32 cellular contexts compared by ENCODE assay signal in genomic region chr10:34444223-34445183, GRCh38.
DNase-seq lines count a peak whose midpoint lies in the region; ATAC-seq and TF ChIP-seq lines count a peak whose summit lies in the region.
"Had no signal": no experiment of that assay in that cellular context is flagged by ENCODE, and none has a peak within 500 bp of the region (broad histone marks: within the 10 kb centered on the region; RNA-seq: fewer than 3 reads in every experiment).

No MANE protein-coding gene starts in this region.

- peak; percentile 44 for ATAC-seq in GM18868 (IDR thresholded peaks at IDR 0.05; ENCODE audit: unreplicated experiment)
- no peak for ATAC-seq in stimulated activated effector memory CD8-positive, alpha-beta T cell treated with anti-CD3 and anti-CD28 coated beads, Interleukin-12 subunit alpha, Interleukin-12 subunit beta, amount 100 ng/mL, for 72 hours
- ATAC-seq: gastrocnemius medialis, WTC11 had no signal

- H3K4me3 ChIP-seq in fibroblast of the aortic adventitia (ENCODE audit: low read depth, low read length) (no peak overlapping the region), skeletal muscle tissue (ENCODE audit: low read length in 3 of 3) (no peak overlapping the region), lower leg skin (ENCODE audit: low read depth, poor library complexity, severe bottlenecking) (no peak overlapping the region)
- H3K4me3 ChIP-seq: ascending aorta, esophagus squamous epithelium, gastrocnemius medialis, right atrium auricular region, tibial nerve had no signal

- TF ChIP-seq POLR2A in lower leg skin (IDR thresholded peaks at IDR 0.05): no peak
- no peak for TF ChIP-seq POLR2A in erythroblast (IDR thresholded peaks at IDR 0.05; ENCODE audit: low read length)

- no peaks in the 10 kb centered on the region for H3K4me1 ChIP-seq in skeletal muscle tissue (ENCODE audit: control insufficient read depth in 3 of 3, insufficient read depth in 3 of 3, low read length in 3 of 3)
- H3K4me1 ChIP-seq: ascending aorta, right atrium auricular region had no signal

- no peak overlapping the region for H3K4me3 Mint-ChIP-seq in stimulated activated effector memory CD8-positive, alpha-beta T cell treated with anti-CD3 and anti-CD28 coated beads, Interleukin-12 subunit alpha, Interleukin-12 subunit beta, amount 100 ng/mL, for 72 hours
- H3K4me3 Mint-ChIP-seq: activated naive CD8-positive, alpha-beta T cell treated with anti-CD3 and anti-CD28 coated beads, Interleukin-2, amount 10 ng/mL, durations not matched to agents 7 days and 5 days; activated T-cell treated with anti-CD3 and anti-CD28 coated beads, Interleukin-2, amount 50 U/mL, for 24 hours; central memory CD8-positive, alpha-beta T cell; neural crest cell; WTC11 had no signal

- no peak overlapping the region for H3K9ac ChIP-seq in skeletal muscle tissue (ENCODE audit: low read depth in 1 of 3, low read length in 3 of 3)
- H3K9ac ChIP-seq: SK-N-SH had no signal

- H3K36me3 ChIP-seq in skeletal muscle tissue (ENCODE audit: control insufficient read depth in 3 of 3, insufficient read depth in 3 of 3, low read length in 3 of 3): no peaks in the 10 kb centered on the region
- H3K36me3 ChIP-seq: ascending aorta, gastrocnemius medialis, right atrium auricular region had no signal

- TF ChIP-seq CTCF in fibroblast of the aortic adventitia (IDR thresholded peaks at IDR 0.05; ENCODE audit: insufficient read depth, low read length) (no peak), lower leg skin (IDR thresholded peaks at IDR 0.05) (no peak)

- no peaks in the 10 kb centered on the region for H3K9me3 Mint-ChIP-seq in stimulated activated effector memory CD8-positive, alpha-beta T cell treated with anti-CD3 and anti-CD28 coated beads, Interleukin-12 subunit alpha, Interleukin-12 subunit beta, amount 100 ng/mL, for 72 hours
- H3K9me3 Mint-ChIP-seq: activated naive CD8-positive, alpha-beta T cell treated with anti-CD3 and anti-CD28 coated beads, Interleukin-2, amount 10 ng/mL, durations not matched to agents 7 days and 5 days; activated T-cell treated with anti-CD3 and anti-CD28 coated beads, Interleukin-2, amount 50 U/mL, for 24 hours; central memory CD8-positive, alpha-beta T cell; WTC11 had no signal

- WGBS in lower leg skin, 2 donors: 74 to 85% methylated on average over 4 of the region's 4 CpGs

- no peaks in the 10 kb centered on the region for H3K4me1 Mint-ChIP-seq in stimulated activated effector memory CD8-positive, alpha-beta T cell treated with anti-CD3 and anti-CD28 coated beads, Interleukin-12 subunit alpha, Interleukin-12 subunit beta, amount 100 ng/mL, for 72 hours
- H3K4me1 Mint-ChIP-seq: activated naive CD8-positive, alpha-beta T cell treated with anti-CD3 and anti-CD28 coated beads, Interleukin-2, amount 10 ng/mL, durations not matched to agents 7 days and 5 days; central memory CD8-positive, alpha-beta T cell; neural crest cell; WTC11 had no signal

- peak overlapping the region; percentile 9 for H3K27ac ChIP-seq in skeletal muscle tissue (ENCODE audit: low read depth, low read length)
- H3K27ac ChIP-seq: ascending aorta, esophagus squamous epithelium, right atrium auricular region had no signal

- no peak overlapping the region for H3K27ac Mint-ChIP-seq in stimulated activated effector memory CD8-positive, alpha-beta T cell treated with anti-CD3 and anti-CD28 coated beads, Interleukin-12 subunit alpha, Interleukin-12 subunit beta, amount 100 ng/mL, for 72 hours
- H3K27ac Mint-ChIP-seq: activated naive CD8-positive, alpha-beta T cell treated with anti-CD3 and anti-CD28 coated beads, Interleukin-2, amount 10 ng/mL, durations not matched to agents 7 days and 5 days; activated T-cell treated with anti-CD3 and anti-CD28 coated beads, Interleukin-2, amount 50 U/mL, for 24 hours; WTC11 had no signal

- intact Hi-C loops in lower leg skin (cut with DNase I; ENCODE audit: low total_unique reads): no loop called here

- DNase-seq in amniotic epithelial cell (ENCODE audit: low read depth) (peak; percentile 45), fibroblast of the aortic adventitia (ENCODE audit: low read depth) (peak; percentile 33), lower leg skin (ENCODE audit: low spot score in 2 of 2) (no peak), erythroblast (lab: John Stamatoyannopoulos, UW) (no peak)
- no peak for DNase-seq in stimulated activated effector memory CD8-positive, alpha-beta T cell treated with anti-CD3 and anti-CD28 coated beads, Interleukin-12 subunit alpha, Interleukin-12 subunit beta, amount 100 ng/mL, for 72 hours (ENCODE audit: low spot score in 2 of 2)
- DNase-seq: activated CD4-positive, alpha-beta T cell treated with anti-CD3 and anti-CD28 coated beads, Interleukin-2, amount 50 U/mL, for 1 hour; activated gamma-delta T cell; activated naive CD8-positive, alpha-beta T cell treated with anti-CD3 and anti-CD28 coated beads, Interleukin-2, amount 10 ng/mL, durations not matched to agents 7 days and 5 days; activated T-cell treated with anti-CD3 and anti-CD28 coated beads, Interleukin-2, amount 50 U/mL, for 24 hours; C1 segment of cervical spinal cord; COR-L47; DMS79; esophagus squamous epithelium; gastrocnemius medialis; GDM1; H7; hippocampal formation; Kasumi-1; NCI-H1417 treated with DMSO at 0.1 percent for 48 hours; NCI-H2029 treated with DMSO at 0.1 percent for 48 hours; NCI-H526; OCI-M1; SK-N-SH; stimulated activated CD4-positive, alpha-beta T cell treated with anti-CD3 and anti-CD28 coated beads, Interleukin-4, amount 100 ng/mL, for 24 hours had no signal

- H3K27me3 ChIP-seq in skeletal muscle tissue (ENCODE audit: control insufficient read depth in 3 of 3, insufficient read depth in 3 of 3, low read length in 3 of 3): no peaks in the 10 kb centered on the region
- H3K27me3 ChIP-seq: ascending aorta, esophagus squamous epithelium, gastrocnemius medialis, right atrium auricular region, tibial nerve had no signal

- H3K36me3 Mint-ChIP-seq in stimulated activated effector memory CD8-positive, alpha-beta T cell treated with anti-CD3 and anti-CD28 coated beads, Interleukin-12 subunit alpha, Interleukin-12 subunit beta, amount 100 ng/mL, for 72 hours: no peaks in the 10 kb centered on the region
- H3K36me3 Mint-ChIP-seq: activated naive CD8-positive, alpha-beta T cell treated with anti-CD3 and anti-CD28 coated beads, Interleukin-2, amount 10 ng/mL, durations not matched to agents 7 days and 5 days had no signal

- H3K9me3 ChIP-seq in skeletal muscle tissue (ENCODE audit: control insufficient read depth in 3 of 3, low read length in 3 of 3): no peaks in the 10 kb centered on the region
- H3K9me3 ChIP-seq: ascending aorta, esophagus squamous epithelium, gastrocnemius medialis, right atrium auricular region, SK-N-SH, tibial nerve had no signal

Comparison
In these comparisons a context has a peak if more than half of its experiments do, and no peak if none do; other contexts are left out.
1. DNase-seq: peak in amniotic epithelial cell (single experiment) and fibroblast of the aortic adventitia (single experiment); none in stimulated activated effector memory CD8-positive, alpha-beta T cell treated with anti-CD3 and anti-CD28 coated beads, Interleukin-12 subunit alpha, Interleukin-12 subunit beta, amount 100 ng/mL, for 72 hours (0 of 2), lower leg skin (0 of 2) and erythroblast (0 of 2).